Comparison of ENCODE assay signal across 9 cellular contexts in the genomic region with DNA sequence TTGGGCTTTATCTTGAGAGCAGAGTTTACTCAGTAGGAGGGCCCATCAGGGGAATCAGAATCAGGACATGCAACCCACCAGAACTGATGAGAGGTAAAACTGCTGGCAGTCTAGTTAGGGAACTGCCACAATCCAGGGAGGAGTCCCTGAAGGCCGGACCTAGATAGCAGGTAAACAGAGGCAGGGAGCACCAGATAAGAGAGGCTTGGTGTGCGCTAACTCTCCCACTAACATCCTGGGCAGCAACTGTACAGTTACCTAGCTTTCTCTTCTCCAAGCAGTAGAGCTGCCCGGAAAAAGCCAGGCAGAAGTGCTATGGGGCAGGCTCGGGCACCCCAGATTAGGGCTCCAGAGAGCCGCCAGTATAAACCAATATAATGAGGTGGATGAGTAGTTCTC. TPM values are rescaled to one million over a fixed set of nuclear protein-coding genes. Genes with fewer than 3 reads are reported as not detected.
DNase-seq lines count a peak whose midpoint lies in the region; ATAC-seq, FAIRE-seq and TF ChIP-seq lines count a peak whose summit lies in the region.
"Had no signal": no experiment of that assay in that cellular context is flagged by ENCODE, and none has a peak within 500 bp of the region (broad histone marks: within the 10 kb centered on the region; RNA-seq: fewer than 3 reads in every experiment).

No MANE protein-coding gene starts in this region.

- CTCF ChIA-PET in HepG2 (lab: Yijun Ruan, JAX; ENCODE audit: low intra/inter-chr PET ratio, low total read pairs), result no interaction called here
- CTCF ChIA-PET in H1 (lab: Charles Lee; ENCODE audit: partially characterized antibody), result interaction anchor here (0.8 to 6.2 kb wide), 7 partner anchors 10 to 144 kb away, joined by 3 to 44 read pairs (median 6); no protein-coding TSS in a partner anchor
- CTCF ChIA-PET in activated CD4-positive, alpha-beta T cell treated with anti-CD3 and anti-CD28 coated beads for 36 hours (lab: Charles Lee), result no interaction called here

- H4K91ac ChIP-seq in H1 (replicated peaks; ENCODE audit: insufficient read length, low read length), result no peak overlapping the region

- TF ChIP-seq RAD21 in HepG2 (CRISPR knock-in tag; IDR thresholded peaks at IDR 0.05) (no peak), H1 (IDR thresholded peaks at IDR 0.05 in 1 of 2, conservative IDR thresholded peaks at IDR 0.05 in 1 of 2; ENCODE audit: low read depth in 2 of 2, low read length in 2 of 2) (no peak)

- peak overlapping the region; percentile 34; the same call in 1 of the 2 replicates for H3K18ac ChIP-seq in H1 (ENCODE audit: extremely low read depth, low read length)

- no peaks in the 10 kb centered on the region; the same call in 1 of the 2 replicates for H3K79me1 ChIP-seq in H1 (ENCODE audit: low read depth, low read length)

- H3K4me1 Mint-ChIP-seq in neural progenitor cell, result peaks cover 24% of the 10 kb centered on the region
- peaks cover 11% of the 10 kb centered on the region for H3K4me1 Mint-ChIP-seq in activated CD4-positive, alpha-beta T cell treated with anti-CD3 and anti-CD28 coated beads for 36 hours

- H3K4me2 ChIP-seq in HepG2 (ENCODE audit: low read depth, low read length) (no peak overlapping the region), H1 (ENCODE audit: insufficient read depth in 1 of 2, low read depth in 2 of 2, low read length in 2 of 2) (peak overlapping the region; percentile 94 to 95; a peak in 3 of 4 replicates), neural progenitor cell (peak overlapping the region; percentile 99)

- H3K27ac ChIP-seq in right lobe of liver, result peak overlapping the region in 2 of 3 donors; percentile 84 to 88
- no peak overlapping the region for H3K27ac ChIP-seq in HepG2 (ENCODE audit: extremely low read length, insufficient read depth, low read length)
- H3K27ac ChIP-seq in H1 (ENCODE audit: low read depth, low read length), result no peak overlapping the region
- no peak overlapping the region for H3K27ac ChIP-seq in neural progenitor cell
- peak overlapping the region; percentile 37 to 68 for H3K27ac ChIP-seq in aorta (ENCODE audit: low read depth in 1 of 2, low read length in 2 of 2)

- peaks cover 8% of the 10 kb centered on the region for H3K9me3 Mint-ChIP-seq in neural progenitor cell
- no peaks in the 10 kb centered on the region for H3K9me3 Mint-ChIP-seq in activated CD4-positive, alpha-beta T cell treated with anti-CD3 and anti-CD28 coated beads for 36 hours (ENCODE audit: low read depth)

- no peak overlapping the region for H2BK15ac ChIP-seq in H1 (ENCODE audit: low read length)

- DNase-seq in right lobe of liver (no peak), HepG2 (ENCODE audit: low spot score) (no peak), H1 (ENCODE audit: low read depth in 1 of 2, low spot score in 2 of 2) (no peak), neural progenitor cell (ENCODE audit: low spot score) (no peak), aorta (no peak), KBM-7 (no peak)
- DNase-seq in activated CD4-positive, alpha-beta T cell treated with anti-CD3 and anti-CD28 coated beads for 36 hours, result no peak
- DNase-seq: activated T-cell treated with anti-CD3 and anti-CD28 coated beads for 4 hours had no signal

- H4K20me1 ChIP-seq in HepG2 (ENCODE audit: insufficient read depth, low read length) (no peaks in the 10 kb centered on the region), H1 (replicated peaks in 1 of 2; ENCODE audit: control insufficient read depth in 1 of 2, insufficient read depth in 2 of 2, low read length in 2 of 2) (peaks cover 3 to 4% of the 10 kb centered on the region in 2 experiments), neural progenitor cell (ENCODE audit: low read depth) (peaks cover 33% of the 10 kb centered on the region)

- no peak overlapping the region for H3K4me3 Mint-ChIP-seq in neural progenitor cell
- H3K4me3 Mint-ChIP-seq in activated CD4-positive, alpha-beta T cell treated with anti-CD3 and anti-CD28 coated beads for 36 hours, result no peak overlapping the region

- no peak overlapping the region for H3K4me3 ChIP-seq in right lobe of liver
- H3K4me3 ChIP-seq in HepG2 (replicated peaks in 1 of 3; ENCODE audit: insufficient read depth in 1 of 3, low read depth in 2 of 3, low read length in 3 of 3), result no peak overlapping the region
- H3K4me3 ChIP-seq in H1 (ENCODE audit: extremely low read depth in 1 of 4, insufficient read depth in 2 of 4, low read depth in 3 of 4, low read length in 4 of 4), result peak overlapping the region in 1 of 4 experiments; percentile 94; a peak in 3 of 8 replicates
- no peak overlapping the region for H3K4me3 ChIP-seq in neural progenitor cell
- H3K4me3 ChIP-seq in aorta (ENCODE audit: low read length in 2 of 2), result no peak overlapping the region

- no peak overlapping the region for H3K27ac Mint-ChIP-seq in neural progenitor cell
- no peak overlapping the region for H3K27ac Mint-ChIP-seq in activated CD4-positive, alpha-beta T cell treated with anti-CD3 and anti-CD28 coated beads for 36 hours

- ATAC-seq in right lobe of liver, result no peak
- ATAC-seq in HepG2, result no peak
- no peak for ATAC-seq in aorta (ENCODE audit: low FRiP score)
- ATAC-seq in HG03039 (IDR thresholded peaks at IDR 0.05; ENCODE audit: unreplicated experiment), result no peak
- no peak for ATAC-seq in activated CD4-positive, alpha-beta T cell treated with anti-CD3 and anti-CD28 coated beads for 36 hours

- in situ Hi-C loops in HepG2 (cut with HindIII; ENCODE audit: extremely low pct_ligation_motif_present, low pct_unique_long_range_greater_than_20kb) (no loop called here), KBM-7 (cut with MboI; ENCODE audit: low pct_unique_long_range_greater_than_20kb, low sequenced_read_pairs) (loop anchor here (25.0 kb wide), 1 partner anchor 130 kb away; no protein-coding TSS in a partner anchor)

- H3K27me3 ChIP-seq in right lobe of liver (no peaks in the 10 kb centered on the region), HepG2 (ENCODE audit: control insufficient read depth in 1 of 2, insufficient read depth in 2 of 2, low read length in 2 of 2) (peaks cover 2 to 37% of the 10 kb centered on the region in 2 experiments; a peak in 4 of 5 replicates), H1 (replicated peaks in 1 of 4; ENCODE audit: control insufficient read depth in 3 of 4, extremely low read depth in 1 of 4, insufficient read depth in 3 of 4, low read length in 3 of 4) (peaks cover 8 to 51% (median 43%) of the 10 kb centered on the region in 4 experiments), neural progenitor cell (peaks cover 16% of the 10 kb centered on the region), aorta (ENCODE audit: control insufficient read depth in 1 of 2, insufficient read depth in 2 of 2, low read length in 1 of 2) (no peaks in the 10 kb centered on the region)

- H3K56ac ChIP-seq in H1 (replicated peaks; ENCODE audit: insufficient read length, low read depth, low read length), result no peak overlapping the region

- no TSS peak for BruUV-seq in HepG2 (replicated peaks; lab: Mats Ljungman, UMichigan)

- no peak overlapping the region for H3K14ac ChIP-seq in H1 (ENCODE audit: insufficient read length)

- TF ChIP-seq CTCF in right lobe of liver (IDR thresholded peaks at IDR 0.05) (no peak), HepG2 (CRISPR knock-in tag; IDR thresholded peaks at IDR 0.05) (no peak), H1 (IDR thresholded peaks at IDR 0.05; ENCODE audit: control extremely low read depth in 1 of 3, insufficient read depth in 1 of 3, low read depth in 1 of 3, low read length in 3 of 3) (no peak), neural progenitor cell (IDR thresholded peaks at IDR 0.05) (no peak)

- H3K9ac ChIP-seq in HepG2 (ENCODE audit: insufficient read depth, low read depth, low read length) (no peak overlapping the region), H1 (replicated peaks in 1 of 4; ENCODE audit: extremely low read depth in 1 of 4, low read depth in 3 of 4, low read length in 3 of 4) (no peak overlapping the region), neural progenitor cell (no peak overlapping the region)

- H4K5ac ChIP-seq in H1 (ENCODE audit: insufficient read length, low read depth, low read length), result no peak overlapping the region

- 100% methylated on average over 1 of the region's 5 CpGs for WGBS in right lobe of liver (ENCODE audit: insufficient coverage, low coverage, low lambda C conversion rate, missing lambda C conversion rate)
- 77% methylated on average over 5 of the region's 5 CpGs for WGBS in HepG2 (ENCODE audit: low lambda C conversion rate)
- 81% methylated on average over 5 of the region's 5 CpGs; no CpG with 5 or more reads in 1 of the 2 experiments for WGBS in H1 (ENCODE audit: extremely low coverage in 1 of 2, insufficient coverage in 1 of 2, insufficient read length in 1 of 2, insufficient replicate concordance in 2 of 2, low coverage in 1 of 2, low lambda C conversion rate in 2 of 2, missing lambda C conversion rate in 1 of 2), 2 experiments
- WGBS in aorta, 2 donors, result 73 to 74% methylated on average over 5 of the region's 5 CpGs

- H3K36me3 Mint-ChIP-seq in neural progenitor cell, result peaks cover 13% of the 10 kb centered on the region
- H3K36me3 Mint-ChIP-seq in activated CD4-positive, alpha-beta T cell treated with anti-CD3 and anti-CD28 coated beads for 36 hours (ENCODE audit: low read depth), result no peaks in the 10 kb centered on the region

- no peak overlapping the region for H4K8ac ChIP-seq in H1 (ENCODE audit: extremely low read depth, insufficient read depth, low read length)

- no peak overlapping the region for H3K23ac ChIP-seq in H1 (ENCODE audit: insufficient read length)

- no peak overlapping the region for H2BK5ac ChIP-seq in H1 (ENCODE audit: low read depth, low read length)

- H3K23me2 ChIP-seq in H1 (ENCODE audit: low read depth, low read length), result peaks cover 9% of the 10 kb centered on the region

- POLR2A ChIA-PET in HepG2 (lab: Yijun Ruan, JAX) (no interaction called here), H1 (lab: Charles Lee; ENCODE audit: partially characterized antibody) (interaction anchor here (0.9 to 1.7 kb wide), 4 partner anchors 11 to 223 kb away, joined by 3 to 4 read pairs (median 4); partner anchors contain the start of gene FUT4)
- POLR2A ChIA-PET in activated CD4-positive, alpha-beta T cell treated with anti-CD3 and anti-CD28 coated beads for 36 hours (lab: Charles Lee), result no interaction called here

- H3K4me1 ChIP-seq in right lobe of liver (peaks cover 0 to 20% (median 2%) of the 10 kb centered on the region in 4 donors), HepG2 (ENCODE audit: insufficient read depth, low read length) (0 out of 2 replicates have a peak, but pooled peaks cover 5% of the 10 kb centered on the region), H1 (replicated peaks in 1 of 4; ENCODE audit: control insufficient read depth in 3 of 4, insufficient read depth in 4 of 4, low read length in 3 of 4) (peaks cover 0 to 24% (median 17%) of the 10 kb centered on the region in 4 experiments), neural progenitor cell (peaks cover 23% of the 10 kb centered on the region), aorta (ENCODE audit: control insufficient read depth in 1 of 2, insufficient read depth in 2 of 2, low read length in 2 of 2) (peaks cover 0 to 7% of the 10 kb centered on the region in 2 donors)

- TF ChIP-seq EP300 in HepG2 (IDR thresholded peaks at IDR 0.05; ENCODE audit: low read depth in 2 of 2, low read length in 2 of 2), result no peak
- TF ChIP-seq EP300 in HepG2 (CRISPR knock-in tag; IDR thresholded peaks at IDR 0.05; ENCODE audit: borderline replicate concordance), result no peak
- TF ChIP-seq EP300 in H1 (IDR thresholded peaks at IDR 0.05; ENCODE audit: borderline replicate concordance in 1 of 2, low read depth in 2 of 2, low read length in 2 of 2), result no peak

- no peaks in the 10 kb centered on the region for H3K36me3 ChIP-seq in right lobe of liver
- no peaks in the 10 kb centered on the region for H3K36me3 ChIP-seq in HepG2 (replicated peaks in 1 of 2; ENCODE audit: control insufficient read depth in 1 of 2, insufficient read depth in 2 of 2, low read length in 2 of 2)
- no peaks in the 10 kb centered on the region for H3K36me3 ChIP-seq in H1 (ENCODE audit: control insufficient read depth in 2 of 4, insufficient read depth in 4 of 4, low read length in 3 of 4)
- no peaks in the 10 kb centered on the region for H3K36me3 ChIP-seq in neural progenitor cell
- no peaks in the 10 kb centered on the region for H3K36me3 ChIP-seq in aorta (ENCODE audit: control insufficient read depth in 1 of 2, insufficient read depth in 2 of 2, low read length in 1 of 2)

- H2AK5ac ChIP-seq in H1 (ENCODE audit: low read depth, low read length), result no peak overlapping the region

- no peak overlapping the region for H2BK12ac ChIP-seq in H1 (ENCODE audit: low read depth, low read length)

- TF ChIP-seq POLR2A in right lobe of liver (IDR thresholded peaks at IDR 0.05) (no peak), HepG2 (IDR thresholded peaks at IDR 0.05; ENCODE audit: insufficient read depth in 1 of 2, low read depth in 2 of 2, low read length in 2 of 2) (no peak), H1 (IDR thresholded peaks at IDR 0.05; ENCODE audit: control extremely low read depth in 1 of 2, low read depth in 2 of 2, low read length in 2 of 2) (no peak)

- intact Hi-C loops in right lobe of liver (cut with DNase I) (no loop called here), HepG2 (cut with micrococcal nuclease; ENCODE audit: unreplicated experiment) (no loop called here), aorta (cut with DNase I) (loop anchor here in 1 of 2 donors (10.0 kb wide), 1 partner anchor 142 kb away; no protein-coding TSS in a partner anchor)
- intact Hi-C loops in activated CD4-positive, alpha-beta T cell treated with anti-CD3 and anti-CD28 coated beads for 36 hours (cut with DNase I, micrococcal nuclease), result loop anchor here in 1 of 2 experiments (5.0 kb wide), 2 partner anchors 130 to 145 kb away; no protein-coding TSS in a partner anchor

- H3F3A ChIP-seq in neural progenitor cell (ENCODE audit: low read depth), result peaks cover 13% of the 10 kb centered on the region

- H2AFZ ChIP-seq in HepG2 (ENCODE audit: low read length) (no peak overlapping the region), H1 (ENCODE audit: low read length) (no peak overlapping the region), neural progenitor cell (replicated peaks) (peak overlapping the region; percentile 95)

- H3K4ac ChIP-seq in H1 (replicated peaks; ENCODE audit: insufficient read length, low read depth, low read length), result no peak overlapping the region

- H2BK120ac ChIP-seq in H1 (replicated peaks; ENCODE audit: low read depth, low read length), result no peak overlapping the region

- no peak overlapping the region for H2BK20ac ChIP-seq in H1 (ENCODE audit: low read length)

- no peaks in the 10 kb centered on the region for H3K9me3 ChIP-seq in right lobe of liver
- H3K9me3 ChIP-seq in HepG2 (ENCODE audit: low read length), result no peaks in the 10 kb centered on the region
- H3K9me3 ChIP-seq in H1 (ENCODE audit: insufficient read depth in 2 of 2, low read depth in 1 of 2, low read length in 1 of 2), result no peaks in the 10 kb centered on the region
- no peaks in the 10 kb centered on the region for H3K9me3 ChIP-seq in neural progenitor cell (ENCODE audit: low read depth)
- no peaks in the 10 kb centered on the region for H3K9me3 ChIP-seq in aorta (ENCODE audit: control insufficient read depth, low read length)

- no peak for FAIRE-seq in HepG2 (lab: Jason Lieb, UNC)
- FAIRE-seq in H1 (lab: Jason Lieb, UNC), result no peak

- peaks cover 2% of the 10 kb centered on the region for H3K27me3 Mint-ChIP-seq in neural progenitor cell (ENCODE audit: insufficient read depth, low read depth)
- peaks cover 31% of the 10 kb centered on the region for H3K27me3 Mint-ChIP-seq in activated CD4-positive, alpha-beta T cell treated with anti-CD3 and anti-CD28 coated beads for 36 hours

- H3K79me2 ChIP-seq in HepG2 (ENCODE audit: insufficient read depth, low read length) (no peaks in the 10 kb centered on the region), H1 (ENCODE audit: control insufficient read depth in 1 of 2, insufficient read depth in 2 of 2, low read length in 2 of 2) (peaks cover 4 to 34% of the 10 kb centered on the region in 2 experiments; a peak in 3 of 4 replicates), neural progenitor cell (ENCODE audit: low read depth) (peaks cover 39% of the 10 kb centered on the region)

RNA-seq across cellular contexts. Expression of gene AMOTL1, which starts 0.9 kb away (rescaled TPM):
- total RNA-seq in right lobe of liver (10 to 100 TPM in 4 of 6 experiments, 1 to 10 TPM in 2; 7.4 to 43.8 (median 17.3) TPM), HepG2 (2016; rRNA removed; fragmentation: Illumina TruSeq; extraction: Trizol) (0.20 and 0.24 TPM in 2 replicates), neural progenitor cell (ENCODE audit: low replicate concordance) (22.6 and 29.5 TPM in 2 replicates), aorta (10 to 100 TPM; 66.2 to 78.5 TPM)
- total RNA-seq in HepG2 (2016; cell fraction: cytosol; rRNA removed; fragmentation: Illumina TruSeq; extraction: Trizol; ENCODE audit: low read depth), result under 0.01 TPM in 2 replicates
- 0.07 and 0.19 TPM in 2 replicates for total RNA-seq in HepG2 (2016; cell fraction: insoluble cytoplasmic fraction; rRNA removed; fragmentation: Illumina TruSeq; extraction: Trizol)
- 0.03 TPM in 2 replicates for total RNA-seq in HepG2 (2016; cell fraction: membrane; rRNA removed; fragmentation: Illumina TruSeq; extraction: Trizol)
- 0.06 and 0.22 TPM in 2 replicates for total RNA-seq in HepG2 (2016; cell fraction: nucleus; rRNA removed; fragmentation: Illumina TruSeq; extraction: Trizol)
- polyA plus RNA-seq in HepG2 (2011; rRNA removed) (0.01 and 0.03 TPM in 2 replicates), H1 (2011; rRNA removed) (8.2 and 9.0 TPM in 2 replicates), aorta (10 to 100 TPM; 12.5 to 13.0 TPM)
- 0.03 and 0.06 TPM in 2 replicates for polyA plus RNA-seq in HepG2 (2011; cell fraction: cytosol; rRNA removed)
- polyA plus RNA-seq in HepG2 (2011; cell fraction: nucleus; rRNA removed), result 0.05 TPM in 2 replicates
- 0.03 TPM in 2 replicates for polyA plus RNA-seq in HepG2 (2012)
- not detected in 2 replicates for polyA plus RNA-seq in HepG2 (2016; cell fraction: cytosol; fragmentation: Illumina TruSeq; extraction: Trizol; ENCODE audit: low read depth)
- polyA plus RNA-seq in HepG2 (2016; cell fraction: insoluble cytoplasmic fraction; fragmentation: Illumina TruSeq; extraction: Trizol; ENCODE audit: low read depth), result 0.04 and 0.26 TPM in 2 replicates
- 0.02 TPM in 2 replicates for polyA plus RNA-seq in HepG2 (2016; cell fraction: membrane; fragmentation: Illumina TruSeq; extraction: Trizol; ENCODE audit: low read depth)
- 0.05 and 0.31 TPM in 2 replicates for polyA plus RNA-seq in HepG2 (2016; cell fraction: nucleus; fragmentation: Illumina TruSeq; extraction: Trizol; ENCODE audit: insufficient read depth, low read depth)
- 0.10 and 17.0 TPM in 2 replicates for polyA minus RNA-seq in HepG2 (2011; rRNA and poly(A)+ RNA removed; ENCODE audit: low replicate concordance)
- 0.10 and 0.53 TPM in 2 replicates for polyA minus RNA-seq in HepG2 (2011; cell fraction: cytosol; rRNA and poly(A)+ RNA removed)
- polyA minus RNA-seq in HepG2 (2011; cell fraction: nucleus; rRNA and poly(A)+ RNA removed), result 0.12 and 0.26 TPM in 2 replicates
- total RNA-seq in H1 (2021; fragmentation: NEBNext Ultra II Directional; extraction: Animal tissue kit (Norgen Biotek cat#: 25700)), result 27.6 and 31.6 TPM in 2 replicates
- 8.4 TPM for polyA plus RNA-seq in H1 (2011; cell fraction: cytosol; rRNA removed)
- polyA plus RNA-seq in H1 (2011; cell fraction: nucleus; rRNA removed), result 14.7 TPM
- polyA plus RNA-seq in H1 (2012, experiment 1 of 2), result 9.5 to 14.6 TPM (median 12.7 TPM) in 4 replicates
- polyA plus RNA-seq in H1 (2012, experiment 2 of 2), result 2.1 TPM
- 15.3 TPM for polyA plus RNA-seq in H1 (2013, experiment 1 of 2)
- polyA plus RNA-seq in H1 (2013, experiment 2 of 2), result 14.1 TPM
- polyA minus RNA-seq in H1 (2011; rRNA and poly(A)+ RNA removed), result 27.2 and 28.2 TPM in 2 replicates
- polyA minus RNA-seq in H1 (2011; cell fraction: cytosol; rRNA and poly(A)+ RNA removed), result 15.4 TPM
- 28.6 TPM for polyA minus RNA-seq in H1 (2011; cell fraction: nucleus; rRNA and poly(A)+ RNA removed)
- total RNA-seq in activated CD4-positive, alpha-beta T cell treated with anti-CD3 and anti-CD28 coated beads for 36 hours, result 1 to 10 TPM; 1.8 to 2.3 TPM

Comparison
In these comparisons a context has a peak if more than half of its experiments do, and no peak if none do; other contexts are left out.
1. H3K27ac ChIP-seq: peak in right lobe of liver (2 of 3) and aorta (2 of 2); none in HepG2 (single experiment), H1 (single experiment) and neural progenitor cell (single experiment).